ENCODE assay signal across 10 cellular contexts in genomic region chr11:109644158-109644557, GRCh38.
DNase-seq lines count a peak whose midpoint lies in the region; ATAC-seq, FAIRE-seq and TF ChIP-seq lines count a peak whose summit lies in the region.
"Had no signal": no experiment of that assay in that cellular context is flagged by ENCODE, and none has a peak within 500 bp of the region (broad histone marks: within the 10 kb centered on the region; RNA-seq: fewer than 3 reads in every experiment).

No MANE protein-coding gene starts in this region.

- peak; percentile 48 for DNase-seq in H4 (ENCODE audit: low spot score)
- DNase-seq in NCI-H345 treated with DMSO at 0.1 percent for 48 hours (lab: John Stamatoyannopoulos, UW; ENCODE audit: unreplicated experiment), result peak; percentile 94
- peak; percentile 14 for DNase-seq in mucosa of gallbladder (ENCODE audit: low spot score)
- no peak for DNase-seq in urothelium cell line (ENCODE audit: low spot score)
- DNase-seq in small intestine, result no peak
- DNase-seq: SW 1271 had no signal

- peak overlapping the region; percentile 26 to 91 (median 86) for H3K27ac Mint-ChIP-seq in brain

- H3K4me1 Mint-ChIP-seq in brain, result peaks cover 56% of the 10 kb centered on the region
- H3K4me1 Mint-ChIP-seq: central memory CD8-positive, alpha-beta T cell had no signal

- H3K9me3 ChIP-seq in small intestine (ENCODE audit: control insufficient read depth, low read depth), result no peaks in the 10 kb centered on the region

- no peaks in the 10 kb centered on the region for H3K4me1 ChIP-seq in small intestine (ENCODE audit: control insufficient read depth in 2 of 2, insufficient read depth in 1 of 2, low read depth in 1 of 2, low read length in 1 of 2)

- no peaks in the 10 kb centered on the region for H3K36me3 Mint-ChIP-seq in brain

- no peak overlapping the region for H3K4me3 ChIP-seq in small intestine (ENCODE audit: low read depth in 1 of 2, low read length in 2 of 2)

- FAIRE-seq in urothelium cell line (lab: Jason Lieb, UNC), result no peak
- no peak for FAIRE-seq in small intestine (lab: Jason Lieb, UNC)

- 31 to 69% (median 43%) methylated on average over 2 of the region's 2 CpGs for WGBS in small intestine, 3 donors

- TF ChIP-seq CTCF in brain (conservative IDR thresholded peaks at IDR 0.05), result no peak

- H3K27me3 ChIP-seq in small intestine (ENCODE audit: control insufficient read depth in 2 of 2, insufficient read depth in 2 of 2, low read length in 2 of 2), result no peaks in the 10 kb centered on the region

- ATAC-seq in HG03378 (IDR thresholded peaks at IDR 0.05; ENCODE audit: unreplicated experiment) (no peak), GM21447 (IDR thresholded peaks at IDR 0.05; ENCODE audit: unreplicated experiment) (no peak)

- peak overlapping the region in 4 of 5 experiments; percentile 13 to 73 (median 52) for H3K4me3 Mint-ChIP-seq in brain
- H3K4me3 Mint-ChIP-seq: central memory CD8-positive, alpha-beta T cell had no signal

- H3K27ac ChIP-seq in small intestine (ENCODE audit: low read depth in 1 of 2, low read length in 1 of 2), result no peak overlapping the region

- H3K9me3 Mint-ChIP-seq in brain, result peaks cover 0 to 4% (median 0%) of the 10 kb centered on the region in 5 experiments

- H3K36me3 ChIP-seq in small intestine (ENCODE audit: control insufficient read depth in 2 of 2, insufficient read depth in 2 of 2, low read length in 2 of 2), result no peaks in the 10 kb centered on the region

- H3K27me3 Mint-ChIP-seq in brain, result no peaks in the 10 kb centered on the region
- H3K27me3 Mint-ChIP-seq: central memory CD8-positive, alpha-beta T cell had no signal

Comparison
In these comparisons a context has a peak if more than half of its experiments do, and no peak if none do; other contexts are left out.
1. DNase-seq: peak in H4 (single experiment), NCI-H345 treated with DMSO at 0.1 percent for 48 hours (single experiment) and mucosa of gallbladder (single experiment); none in urothelium cell line (single experiment) and small intestine (single experiment).